ENCODE assay signal across 8 cellular contexts in the genomic region with DNA sequence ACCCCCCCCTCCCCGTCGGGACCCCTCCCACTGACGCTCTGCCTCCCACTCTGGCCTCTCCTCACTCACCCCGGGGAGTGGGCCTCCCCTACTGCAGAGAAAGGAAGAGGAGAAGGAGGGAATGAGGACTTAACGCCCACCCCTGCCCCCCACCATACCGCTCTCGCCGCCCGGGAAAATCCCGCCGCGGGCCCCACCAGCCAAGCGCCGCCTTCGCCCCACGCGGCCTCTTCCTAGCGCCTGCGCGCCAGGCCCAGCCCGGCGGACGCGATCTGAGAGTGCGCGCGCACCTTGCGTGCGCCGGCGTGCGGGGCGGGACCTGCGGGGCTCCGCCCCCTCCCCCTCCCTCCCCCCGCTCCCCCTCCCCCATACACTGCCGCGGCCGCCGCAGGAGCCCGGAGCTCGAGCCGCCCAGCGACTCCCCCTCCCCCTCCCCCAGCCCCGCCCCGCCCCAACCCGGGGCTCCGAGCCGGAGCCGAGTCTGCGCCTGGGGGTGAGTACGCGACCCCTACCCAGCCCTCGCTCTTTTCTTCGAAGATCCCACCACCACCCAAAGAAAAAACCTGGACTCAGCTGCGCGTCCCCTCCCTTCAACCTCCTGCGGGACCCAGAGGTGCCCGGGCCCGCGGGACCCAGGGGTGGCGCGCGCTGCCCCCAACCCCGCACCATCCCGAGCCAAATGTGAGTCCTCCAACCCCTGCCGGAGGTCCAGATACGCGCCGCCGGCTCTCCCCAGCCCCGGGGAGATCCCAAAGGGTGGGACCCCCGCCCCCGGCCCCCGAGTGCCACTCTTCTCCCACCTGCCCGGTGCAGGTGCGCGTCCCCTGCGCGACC. TPM values are rescaled to one million over a fixed set of nuclear protein-coding genes. Genes with fewer than 3 reads are reported as not detected.
DNase-seq lines count a peak whose midpoint lies in the region; ATAC-seq and TF ChIP-seq lines count a peak whose summit lies in the region.

Gene MRPL14 (minus strand): TSS at position 267 of the 834 bp plus-strand sequence. CDS start 10,841 bp downstream, outside the sequence.
Gene TMEM63B (plus strand): TSS at position 369 of the 834 bp plus-strand sequence. CDS start 7,031 bp downstream, outside the sequence.

- H3K27me3 Mint-ChIP-seq in activated CD8-positive, alpha-beta memory T cell treated with anti-CD3 and anti-CD28 coated beads, Interleukin-2, amount 10 ng/mL, durations not matched to agents 7 days and 5 days, result no peaks in the 10 kb centered on the region

- H3K9me3 ChIP-seq in BE2C (no peaks in the 10 kb centered on the region), endocrine pancreas (ENCODE audit: control insufficient read depth, low read length) (no peaks in the 10 kb centered on the region)

- DNase-seq in BE2C, result peak; percentile 93
- peak; percentile 99 for DNase-seq in GM19238 (ENCODE audit: insufficient read length, low spot score)
- DNase-seq in NOMO-1 treated with DMSO at 0.1 percent for 48 hours (lab: John Stamatoyannopoulos, UW; ENCODE audit: unreplicated experiment), result peak; percentile 68
- peak; percentile 90 for DNase-seq in activated CD8-positive, alpha-beta memory T cell treated with anti-CD3 and anti-CD28 coated beads, Interleukin-2, amount 10 ng/mL, durations not matched to agents 7 days and 5 days
- peak; percentile 98 for DNase-seq in mesenteric fat pad (ENCODE audit: low spot score)
- DNase-seq in stimulated activated CD8-positive, alpha-beta memory T cell treated with anti-CD3 and anti-CD28 coated beads, Interleukin-15, amount 100 ng/mL, for 1 hour (ENCODE audit: low read depth), result peak; percentile 68

- peak within 1 kb of the TSS; percentile 72 for H3K9ac ChIP-seq in endocrine pancreas (ENCODE audit: control insufficient read depth, insufficient read depth, low read length)

- TF ChIP-seq CTCF in BE2C (IDR thresholded peaks at IDR 0.05; ENCODE audit: low read depth, low read length), result no peak

- H3K4me3 Mint-ChIP-seq in activated CD8-positive, alpha-beta memory T cell treated with anti-CD3 and anti-CD28 coated beads, Interleukin-2, amount 10 ng/mL, durations not matched to agents 7 days and 5 days, result peak within 1 kb of the TSS; percentile 98

- H3K4me1 ChIP-seq in BE2C, result 0 out of 2 replicates have a peak, but pooled peaks cover 3% of the 10 kb centered on the region
- H3K4me1 ChIP-seq in endocrine pancreas (ENCODE audit: control insufficient read depth, insufficient read depth, low read length), result peaks cover 7% of the 10 kb centered on the region

- H3K36me3 ChIP-seq in BE2C, result peaks cover 4% of the 10 kb centered on the region
- H3K36me3 ChIP-seq in endocrine pancreas (ENCODE audit: control insufficient read depth, insufficient read depth, low read length), result no peaks in the 10 kb centered on the region

- H3K36me3 Mint-ChIP-seq in activated CD8-positive, alpha-beta memory T cell treated with anti-CD3 and anti-CD28 coated beads, Interleukin-2, amount 10 ng/mL, durations not matched to agents 7 days and 5 days, result peaks cover 21% of the 10 kb centered on the region

- H3K27ac Mint-ChIP-seq in activated CD8-positive, alpha-beta memory T cell treated with anti-CD3 and anti-CD28 coated beads, Interleukin-2, amount 10 ng/mL, durations not matched to agents 7 days and 5 days, result peak within 1 kb of the TSS; percentile 89

- H3K4me1 Mint-ChIP-seq in activated CD8-positive, alpha-beta memory T cell treated with anti-CD3 and anti-CD28 coated beads, Interleukin-2, amount 10 ng/mL, durations not matched to agents 7 days and 5 days, result peaks cover 47% of the 10 kb centered on the region

- H3K27me3 ChIP-seq in BE2C (no peaks in the 10 kb centered on the region), endocrine pancreas (ENCODE audit: control insufficient read depth, insufficient read depth, low read length) (no peaks in the 10 kb centered on the region)

- CTCF ChIA-PET in activated CD8-positive, alpha-beta memory T cell treated with anti-CD3 and anti-CD28 coated beads, Interleukin-2, amount 10 ng/mL, durations not matched to agents 7 days and 5 days (lab: Charles Lee), result interaction anchor here (2.2 kb wide), 1 partner anchor 482 kb away, joined by 4 read pairs; no protein-coding TSS in a partner anchor

- H3K4me3 ChIP-seq in BE2C (ENCODE audit: low read depth, low read length) (peak within 1 kb of the TSS; percentile 71), endocrine pancreas (ENCODE audit: control insufficient read depth, insufficient read depth, low read length) (peak within 1 kb of the TSS; percentile 88)

- ATAC-seq in HG03520 (IDR thresholded peaks at IDR 0.05; ENCODE audit: unreplicated experiment), result peak; percentile 66
- peak; percentile 94 for ATAC-seq in activated CD8-positive, alpha-beta memory T cell treated with anti-CD3 and anti-CD28 coated beads, Interleukin-2, amount 10 ng/mL, durations not matched to agents 7 days and 5 days

- H3K9me3 Mint-ChIP-seq in activated CD8-positive, alpha-beta memory T cell treated with anti-CD3 and anti-CD28 coated beads, Interleukin-2, amount 10 ng/mL, durations not matched to agents 7 days and 5 days (ENCODE audit: low read depth), result no peaks in the 10 kb centered on the region

RNA-seq across cellular contexts. Expression of gene MRPL14, which starts in this region (rescaled TPM):
- polyA plus RNA-seq in BE2C (2012; ENCODE audit: insufficient read depth, insufficient read length, low read depth), result 190 TPM
- total RNA-seq in activated CD8-positive, alpha-beta memory T cell treated with anti-CD3 and anti-CD28 coated beads, Interleukin-2, amount 10 ng/mL, durations not matched to agents 7 days and 5 days, result 10 to 100 TPM; 45.8 to 47.5 TPM
- total RNA-seq in mesenteric fat pad, result 36.7 TPM

RNA-seq across cellular contexts. Expression of gene TMEM63B, which starts in this region (rescaled TPM):
- polyA plus RNA-seq in BE2C (2012; ENCODE audit: insufficient read depth, insufficient read length, low read depth), result 46.5 TPM
- 10 to 100 TPM; 11.1 to 11.6 TPM for total RNA-seq in activated CD8-positive, alpha-beta memory T cell treated with anti-CD3 and anti-CD28 coated beads, Interleukin-2, amount 10 ng/mL, durations not matched to agents 7 days and 5 days
- total RNA-seq in mesenteric fat pad, result 24.3 TPM

Comparison
In these comparisons a context has a peak if more than half of its experiments do, and no peak if none do; other contexts are left out.
1. Peak in every context shown above with its lines: DNase-seq, ATAC-seq and H3K4me3 ChIP-seq.